In the genomic region with DNA sequence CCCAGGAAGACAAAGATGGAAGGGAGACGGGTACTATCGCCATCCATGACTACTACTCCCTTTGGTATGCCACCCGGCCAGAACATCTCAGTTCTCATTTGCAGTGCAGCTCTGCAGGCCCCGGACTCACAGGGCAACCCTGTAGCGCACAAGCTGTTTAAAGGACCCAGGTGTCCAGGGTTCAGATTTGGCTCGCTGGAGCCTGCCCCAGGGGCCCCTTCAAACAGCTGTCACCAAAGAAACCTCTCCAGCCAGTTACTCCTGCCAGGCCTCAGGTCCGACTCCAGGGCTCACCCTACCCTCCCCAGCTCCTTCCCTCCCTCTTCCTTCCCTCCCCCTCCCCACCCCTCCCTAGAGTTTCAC, we compare ENCODE assay signal across 8 cellular contexts. TPM values are rescaled to one million over a fixed set of nuclear protein-coding genes. Genes with fewer than 3 reads are reported as not detected.
DNase-seq lines count a peak whose midpoint lies in the region; ATAC-seq and TF ChIP-seq lines count a peak whose summit lies in the region.

No MANE protein-coding gene starts in this region.

- H3K9ac ChIP-seq in OCI-LY3 (ENCODE audit: low read length): no peak overlapping the region
- peak overlapping the region; percentile 10 for H3K9ac ChIP-seq in parathyroid adenoma

- H3K27me3 ChIP-seq in CD4-positive, alpha-beta T cell (ENCODE audit: control insufficient read depth, insufficient read depth, low read length): no peaks in the 10 kb centered on the region
- H3K27me3 ChIP-seq in OCI-LY3 (ENCODE audit: low read depth, low read length) (no peaks in the 10 kb centered on the region), parathyroid adenoma (ENCODE audit: control insufficient read depth, insufficient read depth, low read length) (no peaks in the 10 kb centered on the region)
- H3K27me3 ChIP-seq in effector memory CD4-positive, alpha-beta T cell (replicated peaks; ENCODE audit: control insufficient read depth, insufficient read depth, low read length, poor library complexity, severe bottlenecking): no peaks in the 10 kb centered on the region

- H3K9me3 Mint-ChIP-seq in CD4-positive, alpha-beta T cell: no peaks in the 10 kb centered on the region

- no peak for ATAC-seq in CD4-positive, alpha-beta T cell (ENCODE audit: poor library complexity)
- no peak for ATAC-seq in HG03571 (IDR thresholded peaks at IDR 0.05; ENCODE audit: unreplicated experiment)

- H3K9me3 ChIP-seq in CD4-positive, alpha-beta T cell (ENCODE audit: control insufficient read depth, low read length): no peaks in the 10 kb centered on the region
- H3K9me3 ChIP-seq in OCI-LY3 (ENCODE audit: insufficient read depth, low read length): no peaks in the 10 kb centered on the region
- H3K9me3 ChIP-seq in effector memory CD4-positive, alpha-beta T cell (ENCODE audit: control insufficient read depth, low read length): no peaks in the 10 kb centered on the region
- no peaks in the 10 kb centered on the region for H3K9me3 ChIP-seq in parathyroid adenoma (ENCODE audit: control insufficient read depth, low read length)

- H3K4me3 ChIP-seq in OCI-LY3 (ENCODE audit: low read length) (no peak overlapping the region), parathyroid adenoma (ENCODE audit: low read depth, low read length) (peak overlapping the region; percentile 24)
- H3K4me3 ChIP-seq in effector memory CD4-positive, alpha-beta T cell (ENCODE audit: insufficient read depth, low read depth, low read length, poor library complexity, severe bottlenecking): peak overlapping the region; percentile 13

- H3K79me2 ChIP-seq in OCI-LY3 (ENCODE audit: low read length) (no peaks in the 10 kb centered on the region), parathyroid adenoma (no peaks in the 10 kb centered on the region)

- H3K4me3 Mint-ChIP-seq in CD4-positive, alpha-beta T cell: peak overlapping the region; percentile 53

- H3K4me1 Mint-ChIP-seq in CD4-positive, alpha-beta T cell (ENCODE audit: low read depth): peaks cover 43% of the 10 kb centered on the region

- H3K27ac Mint-ChIP-seq in CD4-positive, alpha-beta T cell: peak overlapping the region; percentile 84

- H3K36me3 ChIP-seq in OCI-LY3 (replicated peaks; ENCODE audit: low read depth, low read length): no peaks in the 10 kb centered on the region
- H3K36me3 ChIP-seq in effector memory CD4-positive, alpha-beta T cell (ENCODE audit: control insufficient read depth, insufficient read depth, low read length): no peaks in the 10 kb centered on the region
- H3K36me3 ChIP-seq in parathyroid adenoma (ENCODE audit: control insufficient read depth, insufficient read depth, low read length): no peaks in the 10 kb centered on the region

- H3K36me3 Mint-ChIP-seq in CD4-positive, alpha-beta T cell (ENCODE audit: low read depth): no peaks in the 10 kb centered on the region

- CTCF ChIA-PET in CD4-positive, alpha-beta T cell (lab: Charles Lee): interaction anchor here (1.2 kb wide), 1 partner anchor 12 kb away, joined by 3 read pairs; no protein-coding TSS in a partner anchor

- no peak for DNase-seq in CD4-positive, alpha-beta T cell
- DNase-seq in effector memory CD4-positive, alpha-beta T cell: no peak
- no peak for DNase-seq in DMS 273 (lab: John Stamatoyannopoulos, UW; ENCODE audit: unreplicated experiment)
- DNase-seq in amniotic stem cell (lab: John Stamatoyannopoulos, UW): no peak
- no peak for DNase-seq in glomerular visceral epithelial cell (ENCODE audit: extremely low spot score)

- peaks cover 20% of the 10 kb centered on the region for H3K4me1 ChIP-seq in OCI-LY3 (ENCODE audit: low read length)
- peaks cover 28% of the 10 kb centered on the region for H3K4me1 ChIP-seq in effector memory CD4-positive, alpha-beta T cell (ENCODE audit: control insufficient read depth, insufficient read depth, low read length, poor library complexity, severe bottlenecking)
- peaks cover 45% of the 10 kb centered on the region for H3K4me1 ChIP-seq in parathyroid adenoma

- H3K27ac ChIP-seq in CD4-positive, alpha-beta T cell (ENCODE audit: low read depth, low read length): peak overlapping the region; percentile 58
- H3K27ac ChIP-seq in OCI-LY3 (ENCODE audit: low read length): no peak overlapping the region
- H3K27ac ChIP-seq in effector memory CD4-positive, alpha-beta T cell (ENCODE audit: insufficient read depth, low read length, poor library complexity, severe bottlenecking): peak overlapping the region; percentile 39
- peak overlapping the region; percentile 99 for H3K27ac ChIP-seq in parathyroid adenoma

- H2AFZ ChIP-seq in OCI-LY3 (ENCODE audit: low read depth, low read length) (0 out of 2 replicates have a peak overlapping the region, but pooled peaks have one; percentile 54), parathyroid adenoma (peak overlapping the region; percentile 94)

- POLR2A ChIA-PET in CD4-positive, alpha-beta T cell (lab: Charles Lee): interaction anchor here (0.7 to 4.4 kb wide), 13 partner anchors 9 to 325 kb away, joined by 3 to 21 read pairs (median 4); partner anchors contain the start of genes COPS7A, LPAR5, MRPL51 and NOP2

- H4K20me1 ChIP-seq in OCI-LY3 (ENCODE audit: insufficient read depth, low read length): no peaks in the 10 kb centered on the region

- H3K4me2 ChIP-seq in OCI-LY3 (ENCODE audit: low read length) (peak overlapping the region; percentile 32), parathyroid adenoma (ENCODE audit: low read length) (peak overlapping the region; percentile 71)

- TF ChIP-seq CTCF in CD4-positive, alpha-beta T cell (IDR thresholded peaks at IDR 0.05): no peak
- no peak for TF ChIP-seq CTCF in OCI-LY3 (IDR thresholded peaks at IDR 0.05; ENCODE audit: low read depth, low read length)
- TF ChIP-seq CTCF in parathyroid adenoma (IDR thresholded peaks at IDR 0.05): no peak

- intact Hi-C loops in CD4-positive, alpha-beta T cell (cut with DNase I, micrococcal nuclease): no loop called here

- no peaks in the 10 kb centered on the region for H3K27me3 Mint-ChIP-seq in CD4-positive, alpha-beta T cell

RNA-seq across cellular contexts. Expression of gene CHD4, which starts 5.5 kb away (rescaled TPM):
- 100 to 1,000 TPM; 288 to 292 TPM for total RNA-seq in CD4-positive, alpha-beta T cell

RNA-seq across cellular contexts. Expression of gene LPAR5, which starts 23.1 kb away (rescaled TPM):
- 1 to 10 TPM; 2.8 to 3.0 TPM for total RNA-seq in CD4-positive, alpha-beta T cell

RNA-seq across cellular contexts. Expression of gene ACRBP, which starts 34.6 kb away (rescaled TPM):
- total RNA-seq in CD4-positive, alpha-beta T cell: under 1 TPM; 0.58 to 0.95 TPM

RNA-seq across cellular contexts. Expression of gene NOP2, which starts 44.5 kb away (rescaled TPM):
- 10 to 100 TPM; 75.3 to 76.8 TPM for total RNA-seq in CD4-positive, alpha-beta T cell

RNA-seq across cellular contexts. Expression of gene ING4, which starts 50.3 kb away (rescaled TPM):
- total RNA-seq in CD4-positive, alpha-beta T cell: 10 to 100 TPM; 13.8 to 17.4 TPM
